ENCODE assay signal across 1 cellular context in the genomic region with DNA sequence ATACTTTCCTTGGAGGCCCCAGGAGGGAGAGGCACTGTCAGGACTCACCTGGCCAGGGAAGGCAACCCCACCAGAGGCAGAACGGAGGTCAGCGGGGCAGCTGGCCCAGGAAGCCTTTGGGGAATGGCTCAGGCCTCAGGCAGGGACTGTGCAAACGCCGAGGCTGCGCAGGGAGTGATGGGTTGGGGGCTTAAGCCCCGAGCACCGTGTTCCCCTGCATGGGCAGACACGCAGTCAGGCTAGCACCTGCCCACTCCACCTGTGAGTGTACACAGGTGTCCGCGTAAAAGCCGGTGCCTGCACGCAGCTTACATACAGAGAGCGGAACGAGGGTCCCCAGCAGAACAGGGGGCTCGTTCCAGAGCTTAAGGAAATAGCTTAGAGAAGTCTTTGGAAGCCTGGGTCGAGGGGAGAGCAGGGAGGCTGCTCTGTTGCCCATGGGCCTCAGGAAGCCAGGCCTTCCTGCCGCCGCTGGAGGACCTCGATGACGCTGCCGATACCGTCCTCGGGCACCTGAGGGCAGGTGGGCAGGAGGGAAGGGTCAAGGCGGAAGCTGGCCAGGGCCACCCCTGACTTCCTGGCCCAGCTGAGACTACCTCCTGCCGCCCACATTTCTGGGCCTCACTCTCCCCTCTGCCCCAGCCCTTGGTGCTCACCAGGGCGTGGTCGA.
TF ChIP-seq lines count a peak whose summit lies in the region.

No MANE protein-coding gene starts in this region.

TF ChIP-seq in A549, 52 proteins besides CTCF, POLR2A, EP300 and RAD21:
- no peak for TF ChIP-seq RCOR1 (IDR thresholded peaks at IDR 0.05; ENCODE audit: low read depth, low read length)
- no peak for TF ChIP-seq MAFK (IDR thresholded peaks at IDR 0.05; ENCODE audit: partially characterized antibody)
- no peak for TF ChIP-seq NR3C1 (IDR thresholded peaks at IDR 0.05)
- no peak for TF ChIP-seq GATA3 (IDR thresholded peaks at IDR 0.05; ENCODE audit: borderline replicate concordance)
- no peak for TF ChIP-seq CHD4 (IDR thresholded peaks at IDR 0.05; ENCODE audit: borderline replicate concordance)
- TF ChIP-seq HEYL (CRISPR knock-in tag; IDR thresholded peaks at IDR 0.05) = no peak
- no peak for TF ChIP-seq ZNF302 (CRISPR knock-in tag; IDR thresholded peaks at IDR 0.05)
- TF ChIP-seq ZFP36 (IDR thresholded peaks at IDR 0.05; ENCODE audit: borderline replicate concordance, partially characterized antibody) = no peak
- TF ChIP-seq RARB (CRISPR knock-in tag; IDR thresholded peaks at IDR 0.05) = no peak
- no peak for TF ChIP-seq RNF2 (IDR thresholded peaks at IDR 0.05; ENCODE audit: borderline replicate concordance, low read depth)
- TF ChIP-seq EHMT2 (IDR thresholded peaks at IDR 0.05; ENCODE audit: low read depth) = no peak
- TF ChIP-seq SMC3 (IDR thresholded peaks at IDR 0.05) = no peak
- TF ChIP-seq TP53 (CRISPR knock-in tag; IDR thresholded peaks at IDR 0.05) = no peak
